25 cellular contexts compared by ENCODE assay signal in the genomic region with DNA sequence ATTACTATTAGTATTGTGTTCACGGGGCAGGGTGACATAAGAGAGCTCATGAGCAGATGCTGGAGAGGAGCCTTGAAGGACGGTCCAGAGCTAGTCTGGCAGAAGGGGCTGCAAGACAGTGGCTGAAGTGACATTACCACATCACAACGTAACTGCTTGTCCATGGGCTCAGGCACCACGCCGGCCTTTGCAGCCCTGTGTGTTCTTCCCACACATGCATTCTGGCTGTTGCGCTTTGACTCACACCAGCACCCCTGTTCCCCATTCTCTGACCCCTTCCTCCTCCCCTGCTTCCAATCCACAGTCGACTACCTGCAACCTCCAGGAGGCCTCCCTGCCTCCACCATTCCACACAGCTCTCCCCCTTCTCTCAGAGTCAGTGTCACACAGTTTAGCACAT.
"Had no signal": no experiment of that assay in that cellular context is flagged by ENCODE, and none has a peak within 500 bp of the region (broad histone marks: within the 10 kb centered on the region; RNA-seq: fewer than 3 reads in every experiment).

No MANE protein-coding gene starts in this region.

- H3K4me3 Mint-ChIP-seq: activated B cell treated with CpG ODN at 0.5 μM for 24 hours; activated CD4-positive, alpha-beta memory T cell treated with anti-CD3 and anti-CD28 coated beads for 36 hours; activated CD4-positive, alpha-beta T cell treated with anti-CD3 and anti-CD28 coated beads, Interleukin-2, amount 10 ng/mL, durations not matched to agents 24 days and 14 days; activated naive CD4-positive, alpha-beta T cell treated with anti-CD3 and anti-CD28 coated beads for 36 hours; activated naive CD8-positive, alpha-beta T cell; activated T-cell treated with anti-CD3 and anti-CD28 coated beads, Interleukin-2, amount 50 U/mL, for 4 hours; activated T-helper 17 cell treated with anti-CD3 and anti-CD28 coated beads, Interleukin-2, amount 50 U/mL, for 72 hours; T-helper 1 cell treated with Interleukin-12 subunit alpha and Interleukin-12 subunit beta and Interleukin-4 antibody, amounts not matched to agents 30 μg/mL and 1 μg/mL, for 36 hours had no signal

- H3K9me3 Mint-ChIP-seq: activated B cell treated with CpG ODN at 0.5 μM for 24 hours; activated CD4-positive, alpha-beta memory T cell treated with anti-CD3 and anti-CD28 coated beads for 36 hours; activated CD4-positive, alpha-beta T cell treated with anti-CD3 and anti-CD28 coated beads, Interleukin-2, amount 10 ng/mL, durations not matched to agents 24 days and 14 days; activated naive CD4-positive, alpha-beta T cell treated with anti-CD3 and anti-CD28 coated beads for 36 hours; activated T-cell treated with anti-CD3 and anti-CD28 coated beads, Interleukin-2, amount 50 U/mL, for 4 hours; activated T-helper 17 cell treated with anti-CD3 and anti-CD28 coated beads, Interleukin-2, amount 50 U/mL, for 72 hours; T-helper 1 cell treated with Interleukin-12 subunit alpha and Interleukin-12 subunit beta and Interleukin-4 antibody, amounts not matched to agents 30 μg/mL and 1 μg/mL, for 36 hours had no signal

- H3K27ac Mint-ChIP-seq: activated B cell treated with CpG ODN at 0.5 μM for 24 hours; activated CD4-positive, alpha-beta memory T cell treated with anti-CD3 and anti-CD28 coated beads for 36 hours; activated CD4-positive, alpha-beta T cell treated with anti-CD3 and anti-CD28 coated beads, Interleukin-2, amount 10 ng/mL, durations not matched to agents 24 days and 14 days; activated naive CD4-positive, alpha-beta T cell treated with anti-CD3 and anti-CD28 coated beads for 36 hours; activated naive CD8-positive, alpha-beta T cell; activated T-helper 17 cell treated with anti-CD3 and anti-CD28 coated beads, Interleukin-2, amount 50 U/mL, for 72 hours; T-helper 1 cell treated with Interleukin-12 subunit alpha and Interleukin-12 subunit beta and Interleukin-4 antibody, amounts not matched to agents 30 μg/mL and 1 μg/mL, for 36 hours had no signal

- H3K9me3 ChIP-seq: Peyer's patch, SJSA1 had no signal

- H3K4me3 ChIP-seq: cardiac muscle cell, Peyer's patch, SJSA1 had no signal

- ATAC-seq: activated T-cell treated with anti-CD3 and anti-CD28 coated beads, Interleukin-2, amount 50 U/mL, for 4 hours; activated T-helper 17 cell treated with anti-CD3 and anti-CD28 coated beads, Interleukin-2, amount 50 U/mL, for 72 hours had no signal

- H3K27me3 Mint-ChIP-seq: activated B cell treated with CpG ODN at 0.5 μM for 24 hours; activated CD4-positive, alpha-beta memory T cell treated with anti-CD3 and anti-CD28 coated beads for 36 hours; activated CD4-positive, alpha-beta T cell treated with anti-CD3 and anti-CD28 coated beads, Interleukin-2, amount 10 ng/mL, durations not matched to agents 24 days and 14 days; activated T-helper 17 cell treated with anti-CD3 and anti-CD28 coated beads, Interleukin-2, amount 50 U/mL, for 72 hours had no signal

- H3K27ac ChIP-seq: brain microvascular endothelial cell, cardiac muscle cell, Peyer's patch, SJSA1 had no signal

- H3K36me3 ChIP-seq: brain microvascular endothelial cell, cardiac muscle cell, Peyer's patch, SJSA1 had no signal

- H3K4me1 Mint-ChIP-seq: activated B cell treated with CpG ODN at 0.5 μM for 24 hours; activated CD4-positive, alpha-beta T cell treated with anti-CD3 and anti-CD28 coated beads, Interleukin-2, amount 10 ng/mL, durations not matched to agents 24 days and 14 days; activated T-helper 17 cell treated with anti-CD3 and anti-CD28 coated beads, Interleukin-2, amount 50 U/mL, for 72 hours had no signal

- DNase-seq: activated B cell treated with CpG ODN at 0.5 μM for 24 hours; activated CD4-positive, alpha-beta memory T cell treated with anti-CD3 and anti-CD28 coated beads for 36 hours; activated CD4-positive, alpha-beta T cell treated with anti-CD3 and anti-CD28 coated beads for 1 hour; activated CD4-positive, alpha-beta T cell treated with anti-CD3 and anti-CD28 coated beads, Interleukin-2, amount 10 ng/mL, durations not matched to agents 24 days and 14 days; activated CD8-positive, alpha-beta memory T cell treated with anti-CD3 and anti-CD28 coated beads for 24 hours; activated gamma-delta T cell; activated naive CD4-positive, alpha-beta T cell treated with anti-CD3 and anti-CD28 coated beads for 36 hours; activated T-cell treated with anti-CD3 and anti-CD28 coated beads, Interleukin-2, amount 50 U/mL, for 4 hours; brain microvascular endothelial cell; Karpas-422; NCI-H1105 treated with DMSO at 0.1 percent for 48 hours; NCI-H1436 treated with DMSO at 0.1 percent for 48 hours; NCI-H187; NCI-H2081; NCI-H510A treated with DMSO at 0.1 percent for 48 hours; NCI-H69; NK-92 treated with Interleukin-12 subunit alpha and Interleukin-12 subunit beta, amount 100 ng/mL, for 24 hours; OCI-M1; Peyer's patch; SHP77 had no signal

- H3K4me1 ChIP-seq: Peyer's patch, SJSA1 had no signal

- H3K36me3 Mint-ChIP-seq: activated CD4-positive, alpha-beta memory T cell treated with anti-CD3 and anti-CD28 coated beads for 36 hours; activated naive CD8-positive, alpha-beta T cell had no signal

- H3K27me3 ChIP-seq: brain microvascular endothelial cell, cardiac muscle cell, Peyer's patch, SJSA1 had no signal
